In the genomic region with DNA sequence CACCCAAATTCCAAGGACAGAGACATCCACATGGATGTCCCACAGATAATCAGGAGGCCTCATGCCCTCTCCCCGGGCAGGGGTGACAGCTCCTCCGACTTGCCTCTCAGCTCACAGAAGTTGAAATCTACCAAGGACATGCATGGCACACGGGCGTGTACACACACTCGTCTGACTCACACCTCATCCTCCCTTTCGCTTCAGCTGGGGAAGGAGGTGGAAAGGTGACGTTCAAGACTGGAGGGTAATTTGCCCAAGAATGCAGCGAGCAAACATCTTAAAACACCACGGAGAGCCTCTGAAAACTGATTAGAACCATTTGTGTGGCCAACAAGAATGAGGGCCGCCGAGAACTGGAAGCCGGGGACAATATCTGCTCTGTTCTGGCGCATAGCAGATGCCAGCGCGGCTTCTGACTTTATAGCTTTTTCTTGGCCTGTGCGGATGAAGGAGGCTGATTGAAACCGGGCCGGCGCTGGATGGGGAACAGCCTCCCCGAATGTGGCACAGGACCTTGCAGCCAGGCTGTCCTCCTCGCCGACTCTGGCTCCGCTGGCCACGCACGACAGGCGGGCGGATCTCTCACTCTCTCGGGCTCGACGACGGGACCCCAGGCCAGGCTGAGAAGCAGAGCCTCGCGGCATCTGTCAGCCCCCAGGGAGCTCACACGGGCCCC, we compare ENCODE assay signal across 26 cellular contexts.
DNase-seq lines count a peak whose midpoint lies in the region; ATAC-seq, FAIRE-seq and TF ChIP-seq lines count a peak whose summit lies in the region.
"Had no signal": no experiment of that assay in that cellular context is flagged by ENCODE, and none has a peak within 500 bp of the region (broad histone marks: within the 10 kb centered on the region; RNA-seq: fewer than 3 reads in every experiment).

No MANE protein-coding gene starts in this region.

- DNase-seq in HepG2 (ENCODE audit: low spot score) (no peak), right lobe of liver (no peak), left lung (no peak), putamen (ENCODE audit: low spot score) (peak; percentile 23), vagina (ENCODE audit: extremely low spot score in 2 of 2) (no peak), mesenteric fat pad (ENCODE audit: low spot score) (no peak), NCI-H1417 (lab: John Stamatoyannopoulos, UW) (no peak)
- DNase-seq: activated CD4-positive, alpha-beta memory T cell treated with anti-CD3 and anti-CD28 coated beads, Interleukin-2, amount 10 ng/mL, durations not matched to agents 7 days and 5 days; activated naive CD8-positive, alpha-beta T cell treated with anti-CD3 and anti-CD28 coated beads for 36 hours; CD8-positive, alpha-beta memory T cell; DMS153; KG1; MM.1S; naive thymus-derived CD8-positive, alpha-beta T cell; NCI-H1436; NCI-H524; NK-92 treated with Interleukin-12 subunit alpha and Interleukin-12 subunit beta, amount 100 ng/mL, for 24 hours; SHP77 treated with DMSO at 0.1 percent for 48 hours; stimulated activated CD4-positive, alpha-beta T cell treated with anti-CD3 and anti-CD28 coated beads, Interleukin-4, amount 100 ng/mL, for 4 hours; stimulated activated naive CD4-positive, alpha-beta T cell; transverse colon had no signal

- no peak for TF ChIP-seq POLR2A in HepG2 (IDR thresholded peaks at IDR 0.05; ENCODE audit: insufficient read depth in 1 of 2, low read depth in 2 of 2, low read length in 2 of 2)
- TF ChIP-seq POLR2A in right lobe of liver (IDR thresholded peaks at IDR 0.05) = no peak
- no peak for TF ChIP-seq POLR2A in vagina (IDR thresholded peaks at IDR 0.05)

- no peak overlapping the region for H3K9ac ChIP-seq in HepG2 (ENCODE audit: insufficient read depth, low read depth, low read length)

- no peaks in the 10 kb centered on the region; the same call in 1 of the 2 replicates for H4K20me1 ChIP-seq in HepG2 (ENCODE audit: insufficient read depth, low read length)

- ATAC-seq in HepG2 (no peak), right lobe of liver (no peak), left lung (peak; percentile 64), GM18868 (IDR thresholded peaks at IDR 0.05; ENCODE audit: unreplicated experiment) (no peak)
- ATAC-seq: activated CD4-positive, CD25-positive, alpha-beta regulatory T cell treated with anti-CD3 and anti-CD28 coated beads, Interleukin-2, amount 50 U/mL, for 24 hours; naive thymus-derived CD8-positive, alpha-beta T cell; Panc1 had no signal

- no peaks in the 10 kb centered on the region for H3K9me3 ChIP-seq in HepG2 (ENCODE audit: low read length)
- H3K9me3 ChIP-seq in right lobe of liver = no peaks in the 10 kb centered on the region
- no peaks in the 10 kb centered on the region for H3K9me3 ChIP-seq in left lung
- H3K9me3 ChIP-seq in vagina = no peaks in the 10 kb centered on the region
- H3K9me3 ChIP-seq: transverse colon had no signal

- TF ChIP-seq RAD21 in HepG2 (CRISPR knock-in tag; IDR thresholded peaks at IDR 0.05) = no peak

- H3K79me2 ChIP-seq in HepG2 (ENCODE audit: insufficient read depth, low read length) = no peaks in the 10 kb centered on the region

- intact Hi-C loops in HepG2 (cut with micrococcal nuclease; ENCODE audit: unreplicated experiment) (no loop called here), right lobe of liver (cut with DNase I) (no loop called here), left lung (cut with DNase I) (no loop called here), vagina (cut with DNase I) (no loop called here)

- no peaks in the 10 kb centered on the region for H3K4me1 ChIP-seq in HepG2 (ENCODE audit: insufficient read depth, low read length)
- H3K4me1 ChIP-seq in right lobe of liver = no peaks in the 10 kb centered on the region
- no peaks in the 10 kb centered on the region for H3K4me1 ChIP-seq in left lung
- H3K4me1 ChIP-seq in vagina = no peaks in the 10 kb centered on the region
- H3K4me1 ChIP-seq: transverse colon had no signal

- TF ChIP-seq EP300 in HepG2 (IDR thresholded peaks at IDR 0.05; ENCODE audit: low read depth in 2 of 2, low read length in 2 of 2) (no peak), HepG2 (CRISPR knock-in tag; IDR thresholded peaks at IDR 0.05; ENCODE audit: borderline replicate concordance) (no peak)

- CTCF ChIA-PET in HepG2 (lab: Yijun Ruan, JAX; ENCODE audit: low intra/inter-chr PET ratio, low total read pairs) = no interaction called here

- H3K27me3 ChIP-seq in HepG2 (ENCODE audit: control insufficient read depth in 1 of 2, insufficient read depth in 2 of 2, low read length in 2 of 2) = no peaks in the 10 kb centered on the region; a peak in 1 of 5 replicates
- H3K27me3 ChIP-seq in right lobe of liver = no peaks in the 10 kb centered on the region
- peaks cover 0 to 15% of the 10 kb centered on the region in 2 donors for H3K27me3 ChIP-seq in left lung
- H3K27me3 ChIP-seq in vagina = no peaks in the 10 kb centered on the region

- H3K4me3 ChIP-seq in HepG2 (replicated peaks in 1 of 3; ENCODE audit: insufficient read depth in 1 of 3, low read depth in 2 of 3, low read length in 3 of 3) (no peak overlapping the region), right lobe of liver (no peak overlapping the region), left lung (peak overlapping the region in 1 of 2 donors; percentile 9), vagina (peak overlapping the region; percentile 28 to 29)
- H3K4me3 ChIP-seq: transverse colon had no signal

- no peak overlapping the region for H3K4me2 ChIP-seq in HepG2 (ENCODE audit: low read depth, low read length)

- in situ Hi-C loops in HepG2 (cut with HindIII; ENCODE audit: extremely low pct_ligation_motif_present, low pct_unique_long_range_greater_than_20kb) = no loop called here

- no peak overlapping the region for H2AFZ ChIP-seq in HepG2 (ENCODE audit: low read length)

- BruUV-seq in HepG2 (replicated peaks; lab: Mats Ljungman, UMichigan) = no TSS peak

- no peak overlapping the region for H3K27ac ChIP-seq in HepG2 (ENCODE audit: extremely low read length, insufficient read depth, low read length)
- no peak overlapping the region for H3K27ac ChIP-seq in right lobe of liver
- peak overlapping the region in 1 of 2 donors; percentile 48 for H3K27ac ChIP-seq in left lung
- no peak overlapping the region for H3K27ac ChIP-seq in vagina
- H3K27ac ChIP-seq: 22Rv1, epithelial cell of prostate, transverse colon had no signal

- 56% methylated on average over 16 of the region's 34 CpGs for WGBS in HepG2 (ENCODE audit: low lambda C conversion rate)
- 71% methylated on average over 13 of the region's 34 CpGs for WGBS in right lobe of liver (ENCODE audit: insufficient coverage, low coverage, low lambda C conversion rate, missing lambda C conversion rate)

- POLR2A ChIA-PET in HepG2 (lab: Yijun Ruan, JAX) = no interaction called here

- H3K36me3 ChIP-seq in HepG2 (replicated peaks in 1 of 2; ENCODE audit: control insufficient read depth in 1 of 2, insufficient read depth in 2 of 2, low read length in 2 of 2) = no peaks in the 10 kb centered on the region
- no peaks in the 10 kb centered on the region for H3K36me3 ChIP-seq in right lobe of liver
- no peaks in the 10 kb centered on the region for H3K36me3 ChIP-seq in left lung
- H3K36me3 ChIP-seq in vagina = no peaks in the 10 kb centered on the region
- H3K36me3 ChIP-seq: transverse colon had no signal

- TF ChIP-seq CTCF in HepG2 (CRISPR knock-in tag; IDR thresholded peaks at IDR 0.05) (no peak), right lobe of liver (IDR thresholded peaks at IDR 0.05) (no peak), left lung (IDR thresholded peaks at IDR 0.05) (no peak), vagina (IDR thresholded peaks at IDR 0.05) (no peak)

- no peak for FAIRE-seq in HepG2 (lab: Jason Lieb, UNC)

TF ChIP-seq in HepG2, 621 proteins besides CTCF, POLR2A, EP300 and RAD21:
- no peak for TF ChIP-seq KDM6A (CRISPR knock-in tag; IDR thresholded peaks at IDR 0.05; ENCODE audit: low read depth)
- TF ChIP-seq, protein P1, sequence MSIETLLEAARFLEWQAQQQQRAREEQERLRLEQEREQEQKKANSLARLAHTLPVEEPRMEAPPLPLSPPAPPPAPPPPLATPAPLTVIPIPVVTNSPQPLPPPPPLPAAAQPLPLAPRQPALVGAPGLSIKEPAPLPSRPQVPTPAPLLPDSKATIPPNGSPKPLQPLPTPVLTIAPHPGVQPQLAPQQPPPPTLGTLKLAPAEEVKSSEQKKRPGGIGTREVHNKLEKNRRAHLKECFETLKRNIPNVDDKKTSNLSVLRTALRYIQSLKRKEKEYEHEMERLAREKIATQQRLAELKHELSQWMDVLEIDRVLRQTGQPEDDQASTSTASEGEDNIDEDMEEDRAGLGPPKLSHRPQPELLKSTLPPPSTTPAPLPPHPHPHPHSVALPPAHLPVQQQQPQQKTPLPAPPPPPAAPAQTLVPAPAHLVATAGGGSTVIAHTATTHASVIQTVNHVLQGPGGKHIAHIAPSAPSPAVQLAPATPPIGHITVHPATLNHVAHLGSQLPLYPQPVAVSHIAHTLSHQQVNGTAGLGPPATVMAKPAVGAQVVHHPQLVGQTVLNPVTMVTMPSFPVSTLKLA (IDR thresholded peaks at IDR 0.05) = 0 out of 2 replicates have a peak, but pooled peaks have one; percentile 2

Comparison
In these comparisons a context has a peak if more than half of its experiments do, and no peak if none do; other contexts are left out.
1. H3K4me3 ChIP-seq: peak in vagina (2 of 2); none in HepG2 (0 of 3) and right lobe of liver (0 of 3).